Comparison of ENCODE assay signal across 1 cellular context in genomic region chr2:127626917-127627739, GRCh38.
TF ChIP-seq lines count a peak whose summit lies in the region.

No MANE protein-coding gene starts in this region.

TF ChIP-seq in HepG2, 621 proteins besides CTCF, POLR2A, EP300 and RAD21:
- TF ChIP-seq ZNF441 (CRISPR knock-in tag; IDR thresholded peaks at IDR 0.05; ENCODE audit: borderline replicate concordance) (no peak), EZH2 (conservative IDR thresholded peaks at IDR 0.05; ENCODE audit: low read depth, low read length) (peak; percentile 51; the same call in 1 of the 2 replicates)
TF ChIP-seq in HepG2: peak in this region for 1.
